In genomic region chr6:114101255-114101654, GRCh38 we compare ENCODE assay signal across 12 cellular contexts.
DNase-seq lines count a peak whose midpoint lies in the region; TF ChIP-seq lines count a peak whose summit lies in the region.
"Had no signal": no experiment of that assay in that cellular context is flagged by ENCODE, and none has a peak within 500 bp of the region (broad histone marks: within the 10 kb centered on the region; RNA-seq: fewer than 3 reads in every experiment).

No MANE protein-coding gene starts in this region.

- H3K27ac ChIP-seq in GM23248 = no peak overlapping the region
- peak overlapping the region; percentile 27 for H3K27ac ChIP-seq in caudate nucleus (ENCODE audit: low read depth, low read length)
- peak overlapping the region; percentile 39 for H3K27ac ChIP-seq in subcutaneous abdominal adipose tissue (ENCODE audit: low read depth, low read length)
- H3K27ac ChIP-seq in brain microvascular endothelial cell = no peak overlapping the region
- no peak overlapping the region for H3K27ac ChIP-seq in esophagus muscularis mucosa (replicated peaks in 1 of 4)

- H3K79me2 ChIP-seq in GM23248 (ENCODE audit: insufficient read depth) = no peaks in the 10 kb centered on the region

- peaks cover 10% of the 10 kb centered on the region for H3K4me1 ChIP-seq in GM23248 (ENCODE audit: insufficient read depth)
- H3K4me1 ChIP-seq in subcutaneous abdominal adipose tissue (ENCODE audit: control insufficient read depth in 5 of 5, insufficient read depth in 5 of 5, low read length in 5 of 5) = peaks cover 0 to 15% (median 7%) of the 10 kb centered on the region in 5 donors
- no peaks in the 10 kb centered on the region for H3K4me1 ChIP-seq in esophagus muscularis mucosa
- H3K4me1 ChIP-seq: Caco-2 had no signal

- H3K4me3 ChIP-seq in GM23248 (no peak overlapping the region), subcutaneous abdominal adipose tissue (ENCODE audit: low read depth in 1 of 5, low read length in 5 of 5) (no peak overlapping the region), brain microvascular endothelial cell (ENCODE audit: low read depth, low read length) (no peak overlapping the region), esophagus muscularis mucosa (no peak overlapping the region)

- no peaks in the 10 kb centered on the region for H3K9me2 ChIP-seq in GM23248 (ENCODE audit: insufficient read depth)

- in situ Hi-C loops in GM23248 (cut with MboI) (no loop called here), brain microvascular endothelial cell (cut with HindIII; ENCODE audit: low pct_ligation_motif_present, low sequenced_read_pairs) (no loop called here)

- no peaks in the 10 kb centered on the region for H3K27me3 ChIP-seq in GM23248 (replicated peaks; ENCODE audit: insufficient read depth)
- H3K27me3 ChIP-seq in subcutaneous abdominal adipose tissue (ENCODE audit: control insufficient read depth in 5 of 5, insufficient read depth in 4 of 5, low read length in 5 of 5) = no peaks in the 10 kb centered on the region
- H3K27me3 ChIP-seq in brain microvascular endothelial cell (replicated peaks) = no peaks in the 10 kb centered on the region
- no peaks in the 10 kb centered on the region for H3K27me3 ChIP-seq in esophagus muscularis mucosa

- no peak for TF ChIP-seq POLR2A in esophagus muscularis mucosa (IDR thresholded peaks at IDR 0.05; ENCODE audit: low read depth)

- no peaks in the 10 kb centered on the region for H4K20me1 ChIP-seq in GM23248 (ENCODE audit: insufficient read depth)

- H3K36me3 ChIP-seq in GM23248 (ENCODE audit: low read depth) (no peaks in the 10 kb centered on the region), subcutaneous abdominal adipose tissue (ENCODE audit: control insufficient read depth in 5 of 5, insufficient read depth in 5 of 5, low read length in 5 of 5) (no peaks in the 10 kb centered on the region), brain microvascular endothelial cell (replicated peaks) (no peaks in the 10 kb centered on the region), esophagus muscularis mucosa (no peaks in the 10 kb centered on the region)

- H3K9ac ChIP-seq in GM23248 = no peak overlapping the region
- no peak overlapping the region for H3K9ac ChIP-seq in subcutaneous abdominal adipose tissue (ENCODE audit: low read length in 5 of 5)

- intact Hi-C loops in esophagus muscularis mucosa (cut with DNase I) = no loop called here

- H3K9me3 ChIP-seq in GM23248 (ENCODE audit: low read depth) (no peaks in the 10 kb centered on the region), subcutaneous abdominal adipose tissue (ENCODE audit: control insufficient read depth in 5 of 5, low read length in 5 of 5) (no peaks in the 10 kb centered on the region), esophagus muscularis mucosa (no peaks in the 10 kb centered on the region)
- H3K9me3 ChIP-seq: Caco-2 had no signal

- no peaks in the 10 kb centered on the region for H3F3A ChIP-seq in GM23248 (ENCODE audit: insufficient read depth)

- DNase-seq in COLO829 (ENCODE audit: low spot score) (peak; percentile 11), GM23248 (no peak), caudate nucleus (lab: John Stamatoyannopoulos, UW) (no peak), brain microvascular endothelial cell (no peak), esophagus muscularis mucosa (ENCODE audit: extremely low spot score) (no peak)
- DNase-seq: C1 segment of cervical spinal cord; Caco-2; CD4-positive, alpha-beta memory T cell; DMS153; DND-41; H7 had no signal

- H3K4me2 ChIP-seq in GM23248 (ENCODE audit: unreplicated experiment) = no peak overlapping the region

- TF ChIP-seq CTCF in brain microvascular endothelial cell (IDR thresholded peaks at IDR 0.05; ENCODE audit: low read depth, low read length, missing control alignments) (no peak), esophagus muscularis mucosa (IDR thresholded peaks at IDR 0.05) (no peak)

- 0 out of 2 replicates have a peak overlapping the region, but pooled peaks have one; percentile 31 for H2AFZ ChIP-seq in GM23248

- TF ChIP-seq EP300 in esophagus muscularis mucosa (IDR thresholded peaks at IDR 0.05) = no peak

- WGBS in GM23248 (ENCODE audit: low coverage in 1 of 2, low lambda C conversion rate in 2 of 2, missing lambda C conversion rate in 2 of 2), 2 experiments = 46 to 50% methylated on average over 1 of the region's 1 CpG
- 50% methylated on average over 1 of the region's 1 CpG for WGBS in esophagus muscularis mucosa

Comparison
In these comparisons a context has a peak if more than half of its experiments do, and no peak if none do; other contexts are left out.
1. H3K27ac ChIP-seq: peak in caudate nucleus (single experiment) and subcutaneous abdominal adipose tissue (single experiment); none in GM23248 (single experiment), brain microvascular endothelial cell (single experiment) and esophagus muscularis mucosa (0 of 4).